In the genomic region with DNA sequence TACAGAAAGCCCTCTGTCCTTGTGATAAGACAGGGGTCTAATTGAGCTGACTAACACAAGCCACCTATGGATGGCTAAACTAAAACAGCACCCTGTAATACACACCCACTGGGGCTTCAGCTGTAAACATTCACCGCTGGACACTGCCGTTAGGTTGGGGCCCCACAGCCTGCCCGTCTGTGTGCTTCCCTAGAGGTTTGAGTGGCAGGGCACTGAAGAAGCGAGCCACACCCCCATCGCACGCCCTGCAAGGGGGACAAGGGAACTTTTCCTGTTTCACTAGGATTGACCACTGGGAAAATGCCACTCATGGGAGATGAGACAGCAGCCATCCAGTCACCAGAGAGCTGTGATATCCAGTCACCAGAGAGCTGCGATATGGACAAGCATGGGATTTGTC, we compare ENCODE assay signal across 21 cellular contexts.
DNase-seq lines count a peak whose midpoint lies in the region; ATAC-seq and TF ChIP-seq lines count a peak whose summit lies in the region.
"Had no signal": no experiment of that assay in that cellular context is flagged by ENCODE, and none has a peak within 500 bp of the region (broad histone marks: within the 10 kb centered on the region; RNA-seq: fewer than 3 reads in every experiment).

No MANE protein-coding gene starts in this region.

- H3F3A ChIP-seq in GM23338 (replicated peaks; ENCODE audit: low read depth): no peaks in the 10 kb centered on the region

- H3K79me2 ChIP-seq in GM23338 (replicated peaks; ENCODE audit: insufficient read depth): no peaks in the 10 kb centered on the region

- no peak for DNase-seq in natural killer cell treated with Interleukin-12 subunit alpha and Interleukin-12 subunit beta and Interleukin-15 and Interleukin-18, amount 100 ng/mL, for 72 hours (ENCODE audit: low spot score)
- DNase-seq in natural killer cell (no peak), GM23338 (ENCODE audit: low spot score) (no peak)
- DNase-seq in activated T-helper 1 cell treated with anti-CD3 and anti-CD28 coated beads, Interleukin-12 subunit alpha, Interleukin-12 subunit beta, Interleukin-2, Interleukin-4 antibody, amounts not matched to agents 30 ng/mL and 10 ng/mL and 1 ng/mL, durations not matched to agents 14 hours and 24 hours and 36 hours (ENCODE audit: low spot score): no peak
- no peak for DNase-seq in central memory CD4-positive, alpha-beta T cell
- DNase-seq: ACHN, DMS79 treated with DMSO at 0.1 percent for 48 hours, GOT3, KBM-7, NCI-H1417, NCI-H187, NCI-H2107, NCI-H510A, NCI-H748 treated with DMSO at 0.1 percent for 48 hours, PC-3 had no signal

- H3K27ac Mint-ChIP-seq in natural killer cell treated with Interleukin-12 subunit alpha and Interleukin-12 subunit beta and Interleukin-15 and Interleukin-18, amount 100 ng/mL, for 72 hours: peak overlapping the region; percentile 69 to 84
- H3K27ac Mint-ChIP-seq in natural killer cell (no peak overlapping the region), GM23338 (peak overlapping the region; percentile 65; the same call in 1 of the 2 replicates)
- peak overlapping the region; percentile 97 for H3K27ac Mint-ChIP-seq in activated T-helper 1 cell treated with anti-CD3 and anti-CD28 coated beads, Interleukin-12 subunit alpha, Interleukin-12 subunit beta, Interleukin-2, Interleukin-4 antibody, amounts not matched to agents 30 ng/mL and 10 ng/mL and 1 ng/mL, durations not matched to agents 14 hours and 24 hours and 36 hours
- H3K27ac Mint-ChIP-seq in stimulated activated memory B cell treated with anti-CD40 and anti-IgM and Interleukin-4, amounts not matched to agents 10 μg/mL and 1 μg/mL and 100 μg/mL, for 72 hours: peak overlapping the region; percentile 88

- 0 out of 2 replicates have a peak, but pooled peaks cover 6% of the 10 kb centered on the region for H3K9me2 ChIP-seq in GM23338 (ENCODE audit: insufficient read depth)

- no peaks in the 10 kb centered on the region for H3K36me3 ChIP-seq in GM23338 (ENCODE audit: insufficient read depth)

- intact Hi-C loops in natural killer cell (cut with micrococcal nuclease): no loop called here
- intact Hi-C loops in activated T-helper 1 cell treated with anti-CD3 and anti-CD28 coated beads, Interleukin-12 subunit alpha, Interleukin-12 subunit beta, Interleukin-2, Interleukin-4 antibody, amounts not matched to agents 30 ng/mL and 10 ng/mL and 1 ng/mL, durations not matched to agents 14 hours and 24 hours and 36 hours (cut with micrococcal nuclease): loop anchor here (5.0 kb wide), 3 partner anchors 342 to 982 kb away; no protein-coding TSS in a partner anchor

- H3K4me1 ChIP-seq in GM23338 (ENCODE audit: insufficient read depth): no peaks in the 10 kb centered on the region

- H3K9me3 Mint-ChIP-seq in natural killer cell treated with Interleukin-12 subunit alpha and Interleukin-12 subunit beta and Interleukin-15 and Interleukin-18, amount 100 ng/mL, for 72 hours: no peaks in the 10 kb centered on the region
- no peaks in the 10 kb centered on the region for H3K9me3 Mint-ChIP-seq in natural killer cell
- H3K9me3 Mint-ChIP-seq in GM23338: no peaks in the 10 kb centered on the region
- peaks cover 15% of the 10 kb centered on the region for H3K9me3 Mint-ChIP-seq in activated T-helper 1 cell treated with anti-CD3 and anti-CD28 coated beads, Interleukin-12 subunit alpha, Interleukin-12 subunit beta, Interleukin-2, Interleukin-4 antibody, amounts not matched to agents 30 ng/mL and 10 ng/mL and 1 ng/mL, durations not matched to agents 14 hours and 24 hours and 36 hours
- no peaks in the 10 kb centered on the region for H3K9me3 Mint-ChIP-seq in stimulated activated memory B cell treated with anti-CD40 and anti-IgM and Interleukin-4, amounts not matched to agents 10 μg/mL and 1 μg/mL and 100 μg/mL, for 72 hours

- H2AFZ ChIP-seq in GM23338: no peak overlapping the region; the same call in 1 of the 2 replicates

- no peak for ATAC-seq in natural killer cell treated with Interleukin-12 subunit alpha and Interleukin-12 subunit beta and Interleukin-15 and Interleukin-18, amount 100 ng/mL, for 72 hours
- no peak for ATAC-seq in natural killer cell
- no peak for ATAC-seq in GM23338
- ATAC-seq in stimulated activated memory B cell treated with anti-CD40 and anti-IgM and Interleukin-4, amounts not matched to agents 10 μg/mL and 1 μg/mL and 100 μg/mL, for 72 hours: no peak
- no peak for ATAC-seq in GM18517 (IDR thresholded peaks at IDR 0.05; ENCODE audit: unreplicated experiment)
- ATAC-seq in GM21367 (IDR thresholded peaks at IDR 0.05; ENCODE audit: unreplicated experiment): no peak
- ATAC-seq: HCT116, PC-3 had no signal

- no peaks in the 10 kb centered on the region for H4K20me1 ChIP-seq in GM23338 (replicated peaks; ENCODE audit: insufficient read depth)

- no peaks in the 10 kb centered on the region for H3K27me3 Mint-ChIP-seq in natural killer cell treated with Interleukin-12 subunit alpha and Interleukin-12 subunit beta and Interleukin-15 and Interleukin-18, amount 100 ng/mL, for 72 hours
- H3K27me3 Mint-ChIP-seq in natural killer cell (ENCODE audit: low read depth in 2 of 2) (no peaks in the 10 kb centered on the region), GM23338 (ENCODE audit: insufficient read depth, low read depth, poor library complexity) (peaks cover 1% of the 10 kb centered on the region)
- no peaks in the 10 kb centered on the region for H3K27me3 Mint-ChIP-seq in activated T-helper 1 cell treated with anti-CD3 and anti-CD28 coated beads, Interleukin-12 subunit alpha, Interleukin-12 subunit beta, Interleukin-2, Interleukin-4 antibody, amounts not matched to agents 30 ng/mL and 10 ng/mL and 1 ng/mL, durations not matched to agents 14 hours and 24 hours and 36 hours (ENCODE audit: insufficient read depth)
- no peaks in the 10 kb centered on the region for H3K27me3 Mint-ChIP-seq in stimulated activated memory B cell treated with anti-CD40 and anti-IgM and Interleukin-4, amounts not matched to agents 10 μg/mL and 1 μg/mL and 100 μg/mL, for 72 hours

- H3K27me3 ChIP-seq in GM23338 (ENCODE audit: insufficient read depth): no peaks in the 10 kb centered on the region

- H3K4me2 ChIP-seq in GM23338: no peak overlapping the region

- H3K36me3 Mint-ChIP-seq in natural killer cell treated with Interleukin-12 subunit alpha and Interleukin-12 subunit beta and Interleukin-15 and Interleukin-18, amount 100 ng/mL, for 72 hours: no peaks in the 10 kb centered on the region
- H3K36me3 Mint-ChIP-seq in natural killer cell (no peaks in the 10 kb centered on the region), GM23338 (ENCODE audit: low read depth) (no peaks in the 10 kb centered on the region)
- H3K36me3 Mint-ChIP-seq in activated T-helper 1 cell treated with anti-CD3 and anti-CD28 coated beads, Interleukin-12 subunit alpha, Interleukin-12 subunit beta, Interleukin-2, Interleukin-4 antibody, amounts not matched to agents 30 ng/mL and 10 ng/mL and 1 ng/mL, durations not matched to agents 14 hours and 24 hours and 36 hours (ENCODE audit: low read depth): peaks cover 15% of the 10 kb centered on the region
- H3K36me3 Mint-ChIP-seq in stimulated activated memory B cell treated with anti-CD40 and anti-IgM and Interleukin-4, amounts not matched to agents 10 μg/mL and 1 μg/mL and 100 μg/mL, for 72 hours: no peaks in the 10 kb centered on the region

- no peak overlapping the region for H3K27ac ChIP-seq in GM23338 (ENCODE audit: low read depth)
- H3K27ac ChIP-seq: C4-2B, RWPE1 had no signal

- TF ChIP-seq CTCF in natural killer cell (IDR thresholded peaks at IDR 0.05) (no peak), GM23338 (conservative IDR thresholded peaks at IDR 0.05; ENCODE audit: low read depth in 2 of 2) (no peak)

- peak overlapping the region; percentile 49 for H3K4me3 Mint-ChIP-seq in natural killer cell treated with Interleukin-12 subunit alpha and Interleukin-12 subunit beta and Interleukin-15 and Interleukin-18, amount 100 ng/mL, for 72 hours
- no peak overlapping the region for H3K4me3 Mint-ChIP-seq in natural killer cell
- H3K4me3 Mint-ChIP-seq in GM23338: no peak overlapping the region
- peak overlapping the region; percentile 32 for H3K4me3 Mint-ChIP-seq in activated T-helper 1 cell treated with anti-CD3 and anti-CD28 coated beads, Interleukin-12 subunit alpha, Interleukin-12 subunit beta, Interleukin-2, Interleukin-4 antibody, amounts not matched to agents 30 ng/mL and 10 ng/mL and 1 ng/mL, durations not matched to agents 14 hours and 24 hours and 36 hours
- H3K4me3 Mint-ChIP-seq in stimulated activated memory B cell treated with anti-CD40 and anti-IgM and Interleukin-4, amounts not matched to agents 10 μg/mL and 1 μg/mL and 100 μg/mL, for 72 hours: no peak overlapping the region

- no peak overlapping the region for H3K4me3 ChIP-seq in GM23338

- H3K4me1 Mint-ChIP-seq in natural killer cell treated with Interleukin-12 subunit alpha and Interleukin-12 subunit beta and Interleukin-15 and Interleukin-18, amount 100 ng/mL, for 72 hours (ENCODE audit: low read depth in 2 of 2): peaks cover 3 to 64% of the 10 kb centered on the region in 2 donors
- H3K4me1 Mint-ChIP-seq in natural killer cell (peaks cover 8% of the 10 kb centered on the region in 2 donors), GM23338 (no peaks in the 10 kb centered on the region)
- peaks cover 97% of the 10 kb centered on the region for H3K4me1 Mint-ChIP-seq in activated T-helper 1 cell treated with anti-CD3 and anti-CD28 coated beads, Interleukin-12 subunit alpha, Interleukin-12 subunit beta, Interleukin-2, Interleukin-4 antibody, amounts not matched to agents 30 ng/mL and 10 ng/mL and 1 ng/mL, durations not matched to agents 14 hours and 24 hours and 36 hours (ENCODE audit: low read depth)
- H3K4me1 Mint-ChIP-seq in stimulated activated memory B cell treated with anti-CD40 and anti-IgM and Interleukin-4, amounts not matched to agents 10 μg/mL and 1 μg/mL and 100 μg/mL, for 72 hours: peaks cover 63% of the 10 kb centered on the region

TF ChIP-seq in GM23338, 12 proteins besides CTCF, POLR2A, EP300 and RAD21 (continues in another document):
- no peak for TF ChIP-seq STAT1 (IDR thresholded peaks at IDR 0.05; ENCODE audit: unreplicated experiment)
- no peak for TF ChIP-seq JUNB (IDR thresholded peaks at IDR 0.05; ENCODE audit: unreplicated experiment)

Comparison
In these comparisons a context has a peak if more than half of its experiments do, and no peak if none do; other contexts are left out.
1. H3K27ac Mint-ChIP-seq: peak in natural killer cell treated with Interleukin-12 subunit alpha and Interleukin-12 subunit beta and Interleukin-15 and Interleukin-18, amount 100 ng/mL, for 72 hours (2 of 2), GM23338 (single experiment), activated T-helper 1 cell treated with anti-CD3 and anti-CD28 coated beads, Interleukin-12 subunit alpha, Interleukin-12 subunit beta, Interleukin-2, Interleukin-4 antibody, amounts not matched to agents 30 ng/mL and 10 ng/mL and 1 ng/mL, durations not matched to agents 14 hours and 24 hours and 36 hours (single experiment) and stimulated activated memory B cell treated with anti-CD40 and anti-IgM and Interleukin-4, amounts not matched to agents 10 μg/mL and 1 μg/mL and 100 μg/mL, for 72 hours (single experiment); none in natural killer cell (0 of 2).
2. H3K4me3 Mint-ChIP-seq: peak in natural killer cell treated with Interleukin-12 subunit alpha and Interleukin-12 subunit beta and Interleukin-15 and Interleukin-18, amount 100 ng/mL, for 72 hours (single experiment) and activated T-helper 1 cell treated with anti-CD3 and anti-CD28 coated beads, Interleukin-12 subunit alpha, Interleukin-12 subunit beta, Interleukin-2, Interleukin-4 antibody, amounts not matched to agents 30 ng/mL and 10 ng/mL and 1 ng/mL, durations not matched to agents 14 hours and 24 hours and 36 hours (single experiment); none in natural killer cell (single experiment), GM23338 (single experiment) and stimulated activated memory B cell treated with anti-CD40 and anti-IgM and Interleukin-4, amounts not matched to agents 10 μg/mL and 1 μg/mL and 100 μg/mL, for 72 hours (single experiment).